Comparison of ENCODE assay signal across 1 cellular context in genomic region chr11:65637794-65638317, GRCh38.
A peak's percentile ranks its signal among the peaks of the same experiment; 100 is the strongest.
TF ChIP-seq lines count a peak whose summit lies in the region.

SIPA1 (plus strand) TSS chr11:65638101; CDS start chr11:65640922, 2,821 bp downstream.

TF ChIP-seq in HepG2, 621 proteins besides CTCF, POLR2A, EP300 and RAD21 (continued from another document and continues in another):
- peak; percentile 53; the same call in 1 of the 2 replicates for TF ChIP-seq ZFP91 (CRISPR knock-in tag; IDR thresholded peaks at IDR 0.05; ENCODE audit: borderline replicate concordance)
- TF ChIP-seq ARID5B (CRISPR knock-in tag; IDR thresholded peaks at IDR 0.05), result no peak
- no peak for TF ChIP-seq SCMH1 (CRISPR knock-in tag; IDR thresholded peaks at IDR 0.05; ENCODE audit: borderline replicate concordance)
- 0 out of 2 replicates have a peak, but pooled peaks have one; percentile 26 for TF ChIP-seq ZNF343 (CRISPR knock-in tag; IDR thresholded peaks at IDR 0.05)
- TF ChIP-seq ZBTB37 (CRISPR knock-in tag; IDR thresholded peaks at IDR 0.05), result no peak
- no peak for TF ChIP-seq XBP1 (CRISPR knock-in tag; IDR thresholded peaks at IDR 0.05)
- no peak for TF ChIP-seq CEBPZ (IDR thresholded peaks at IDR 0.05; ENCODE audit: low read length)
- no peak for TF ChIP-seq ZNF549 (CRISPR knock-in tag; IDR thresholded peaks at IDR 0.05)
- peak; percentile 76; the same call in 1 of the 3 replicates for TF ChIP-seq MXI1 (IDR thresholded peaks at IDR 0.05; ENCODE audit: borderline replicate concordance, low read depth, low read length)
- TF ChIP-seq PTBP1 (IDR thresholded peaks at IDR 0.05; ENCODE audit: low read depth, low read length, poor library complexity, severe bottlenecking), result no peak
- no peak; the same call in 1 of the 2 replicates for TF ChIP-seq FOXO1 (CRISPR knock-in tag; IDR thresholded peaks at IDR 0.05)
- no peak for TF ChIP-seq ZNF644 (CRISPR knock-in tag; IDR thresholded peaks at IDR 0.05; ENCODE audit: low read depth)
- no peak; the same call in 1 of the 2 replicates for TF ChIP-seq ARID4A (CRISPR knock-in tag; IDR thresholded peaks at IDR 0.05; ENCODE audit: borderline replicate concordance)
- TF ChIP-seq ATF2 (CRISPR knock-in tag; IDR thresholded peaks at IDR 0.05), result no peak
- no peak for TF ChIP-seq ZNF460 (CRISPR knock-in tag; IDR thresholded peaks at IDR 0.05; ENCODE audit: borderline replicate concordance)
- peak; percentile 35; the same call in 1 of the 2 replicates for TF ChIP-seq TBX2 (CRISPR knock-in tag; IDR thresholded peaks at IDR 0.05; ENCODE audit: borderline replicate concordance)
- TF ChIP-seq ZFP36L2 (CRISPR knock-in tag; IDR thresholded peaks at IDR 0.05), result no peak
- no peak for TF ChIP-seq ZNF556 (CRISPR knock-in tag; IDR thresholded peaks at IDR 0.05; ENCODE audit: borderline replicate concordance)
- no peak for TF ChIP-seq ZSCAN9 (CRISPR knock-in tag; IDR thresholded peaks at IDR 0.05; ENCODE audit: borderline replicate concordance)
- TF ChIP-seq CHD2 (IDR thresholded peaks at IDR 0.05; ENCODE audit: low read depth, low read length), result no peak
- 0 out of 2 replicates have a peak, but pooled peaks have one; percentile 36 for TF ChIP-seq ZNF772 (CRISPR knock-in tag; IDR thresholded peaks at IDR 0.05)
- no peak for TF ChIP-seq SMAD9 (CRISPR knock-in tag; IDR thresholded peaks at IDR 0.05)
- TF ChIP-seq BRF2 (CRISPR knock-in tag; IDR thresholded peaks at IDR 0.05), result 0 out of 2 replicates have a peak, but pooled peaks have one; percentile 29
- peak; percentile 35; the same call in 1 of the 2 replicates for TF ChIP-seq ZNF777 (CRISPR knock-in tag; IDR thresholded peaks at IDR 0.05)
- TF ChIP-seq BCLAF1 (IDR thresholded peaks at IDR 0.05), result no peak
- TF ChIP-seq ZFP62 (CRISPR knock-in tag; IDR thresholded peaks at IDR 0.05), result no peak
- TF ChIP-seq ZBTB2 (CRISPR knock-in tag; IDR thresholded peaks at IDR 0.05; ENCODE audit: low read depth), result no peak; the same call in 1 of the 2 replicates
- no peak for TF ChIP-seq ZNF839 (CRISPR knock-in tag; IDR thresholded peaks at IDR 0.05; ENCODE audit: borderline replicate concordance)
- no peak for TF ChIP-seq ZNF441 (CRISPR knock-in tag; IDR thresholded peaks at IDR 0.05; ENCODE audit: borderline replicate concordance)
- no peak for TF ChIP-seq ZNF143 (CRISPR knock-in tag; IDR thresholded peaks at IDR 0.05)
- no peak for TF ChIP-seq TBP (CRISPR knock-in tag; IDR thresholded peaks at IDR 0.05)
- TF ChIP-seq MAX (IDR thresholded peaks at IDR 0.05), result peak; percentile 45
- TF ChIP-seq HNRNPK (IDR thresholded peaks at IDR 0.05; ENCODE audit: low read depth, low read length, poor library complexity, severe bottlenecking), result no peak
